ENCODE assay signal across 8 cellular contexts in the genomic region with DNA sequence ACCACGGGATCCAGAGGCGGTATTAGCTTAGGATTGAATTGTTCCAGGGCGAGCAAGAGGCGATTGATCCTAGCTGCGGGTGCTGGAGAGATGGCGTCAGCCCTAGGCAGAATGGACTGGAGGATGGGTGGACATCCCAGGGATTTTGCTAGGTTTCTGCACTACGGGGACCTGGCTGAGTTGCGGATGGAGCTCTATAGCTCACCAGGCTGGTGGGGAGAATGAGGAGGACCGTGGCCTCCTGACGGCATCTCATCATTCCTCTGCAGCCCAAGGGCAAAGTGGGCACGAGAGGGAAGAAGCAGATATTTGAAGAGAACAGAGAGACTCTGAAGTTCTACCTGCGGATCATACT. TPM values are rescaled to one million over a fixed set of nuclear protein-coding genes. Genes with fewer than 3 reads are reported as not detected.
DNase-seq lines count a peak whose midpoint lies in the region; ATAC-seq and TF ChIP-seq lines count a peak whose summit lies in the region.

No MANE protein-coding gene starts in this region.

- H3K27me3 ChIP-seq in DND-41 (ENCODE audit: insufficient read depth, low read length, poor library complexity) (no peaks in the 10 kb centered on the region), SJSA1 (replicated peaks) (no peaks in the 10 kb centered on the region), fibroblast of lung (ENCODE audit: control insufficient read depth, insufficient read depth, low read length) (no peaks in the 10 kb centered on the region)

- TF ChIP-seq CTCF in DND-41 (IDR thresholded peaks at IDR 0.05; ENCODE audit: borderline replicate concordance, extremely low read depth, low read length, poor library complexity, severe bottlenecking), result no peak
- no peak for TF ChIP-seq CTCF in fibroblast of lung (conservative IDR thresholded peaks at IDR 0.05 in 1 of 2, IDR thresholded peaks at IDR 0.05 in 1 of 2; ENCODE audit: low read depth in 1 of 2, low read length in 2 of 2)
- no peak for TF ChIP-seq CTCF in progenitor cell of endocrine pancreas (IDR thresholded peaks at IDR 0.05; ENCODE audit: unreplicated experiment)

- H3K4me2 ChIP-seq in DND-41 (ENCODE audit: insufficient read depth, low read length), result peak overlapping the region; percentile 98
- H3K4me2 ChIP-seq in fibroblast of lung (ENCODE audit: extremely low read depth, insufficient read depth, low read length), result peak overlapping the region; percentile 87

- peaks cover 28% of the 10 kb centered on the region for H3K79me2 ChIP-seq in DND-41 (ENCODE audit: insufficient read depth, low read length)
- peaks cover 24% of the 10 kb centered on the region for H3K79me2 ChIP-seq in fibroblast of lung (ENCODE audit: control insufficient read depth, insufficient read depth, low read length)

- peak overlapping the region; percentile 77 to 89 for H3K4me3 ChIP-seq in DND-41 (ENCODE audit: low read depth in 1 of 2, low read length in 2 of 2)
- H3K4me3 ChIP-seq in SJSA1, result peak overlapping the region; percentile 80
- peak overlapping the region; percentile 99 to 100 (median 99) for H3K4me3 ChIP-seq in fibroblast of lung (replicated peaks in 1 of 4; ENCODE audit: control extremely low read depth in 1 of 4, insufficient read depth in 1 of 4, low read depth in 3 of 4, low read length in 4 of 4)

- peaks cover 17% of the 10 kb centered on the region for H3K4me1 Mint-ChIP-seq in progenitor cell of endocrine pancreas (ENCODE audit: low read depth)

- peak overlapping the region; percentile 100 for H3K4me3 Mint-ChIP-seq in progenitor cell of endocrine pancreas (ENCODE audit: low read depth)

- H3K27ac Mint-ChIP-seq in progenitor cell of endocrine pancreas, result peak overlapping the region; percentile 95

- peaks cover 49% of the 10 kb centered on the region for H3K36me3 ChIP-seq in DND-41 (ENCODE audit: insufficient read depth, low read length)
- peaks cover 49% of the 10 kb centered on the region for H3K36me3 ChIP-seq in SJSA1
- peaks cover 31% of the 10 kb centered on the region for H3K36me3 ChIP-seq in fibroblast of lung (ENCODE audit: control insufficient read depth, insufficient read depth, low read length)

- H3K27ac ChIP-seq in DND-41 (ENCODE audit: low read length), result peak overlapping the region; percentile 81
- peak overlapping the region; percentile 46 for H3K27ac ChIP-seq in SJSA1
- H3K27ac ChIP-seq in fibroblast of lung (ENCODE audit: insufficient read depth, low read length), result peak overlapping the region; percentile 95

- peaks cover 5% of the 10 kb centered on the region for H3K36me3 Mint-ChIP-seq in progenitor cell of endocrine pancreas (ENCODE audit: insufficient read depth)

- H4K20me1 ChIP-seq in DND-41 (ENCODE audit: insufficient read depth, low read length), result peaks cover 22% of the 10 kb centered on the region; the same call in 1 of the 2 replicates
- H4K20me1 ChIP-seq in fibroblast of lung (ENCODE audit: control insufficient read depth, extremely low read depth, insufficient read depth, low read length), result no peaks in the 10 kb centered on the region

- no peaks in the 10 kb centered on the region for H3K27me3 Mint-ChIP-seq in progenitor cell of endocrine pancreas

- DNase-seq in DND-41 (no peak), SJSA1 (ENCODE audit: low read depth in 1 of 2, low spot score in 2 of 2) (no peak), fibroblast of lung (ENCODE audit: low read depth in 2 of 2) (no peak), progenitor cell of endocrine pancreas (ENCODE audit: low spot score, unreplicated experiment) (no peak), MV-4-11 (lab: John Stamatoyannopoulos, UW) (no peak), SIG-M5 (lab: John Stamatoyannopoulos, UW) (no peak)

- H3K4me1 ChIP-seq in DND-41 (ENCODE audit: insufficient read depth, low read length) (peaks cover 33% of the 10 kb centered on the region), SJSA1 (replicated peaks) (peaks cover 20% of the 10 kb centered on the region), fibroblast of lung (ENCODE audit: control insufficient read depth, extremely low read depth, insufficient read depth, low read length) (peaks cover 6% of the 10 kb centered on the region)

- H3K9me3 Mint-ChIP-seq in progenitor cell of endocrine pancreas (ENCODE audit: low read depth), result no peaks in the 10 kb centered on the region

- H2AFZ ChIP-seq in DND-41 (ENCODE audit: low read depth, low read length) (peak overlapping the region; percentile 93), fibroblast of lung (ENCODE audit: low read length) (no peak overlapping the region)

- no peaks in the 10 kb centered on the region for H3K9me3 ChIP-seq in DND-41 (ENCODE audit: insufficient read depth, low read length, severe bottlenecking)
- H3K9me3 ChIP-seq in SJSA1 (replicated peaks), result no peaks in the 10 kb centered on the region
- no peaks in the 10 kb centered on the region for H3K9me3 ChIP-seq in fibroblast of lung (ENCODE audit: control insufficient read depth, insufficient read depth, low read depth, low read length)

- H3K9ac ChIP-seq in DND-41 (ENCODE audit: low read depth, low read length) (peak overlapping the region; percentile 78), fibroblast of lung (ENCODE audit: insufficient read depth, low read length) (peak overlapping the region; percentile 92)

- no peak for ATAC-seq in DND-41 (ENCODE audit: insufficient read depth, low read depth)
- no peak for ATAC-seq in HG03565 (IDR thresholded peaks at IDR 0.05; ENCODE audit: unreplicated experiment)
- no peak for ATAC-seq in HG02763 (IDR thresholded peaks at IDR 0.05; ENCODE audit: unreplicated experiment)

RNA-seq across cellular contexts. Expression of a gene that starts 0.6 kb away (rescaled TPM):
- 38.7 and 38.9 TPM in 2 replicates for total RNA-seq in SJSA1 (2014; rRNA removed; shearing (Covaris generic))
- total RNA-seq in fibroblast of lung, result 25.7 and 26.3 TPM in 2 replicates
- 43.2 and 53.5 TPM in 2 replicates for polyA plus RNA-seq in fibroblast of lung
- polyA plus RNA-seq in fibroblast of lung (2012), result 39.8 and 49.8 TPM in 2 replicates
- polyA minus RNA-seq in fibroblast of lung (ENCODE audit: low replicate concordance), result 60.4 and 70.6 TPM in 2 replicates
- 33.4 and 36.3 TPM in 2 replicates for total RNA-seq in progenitor cell of endocrine pancreas

RNA-seq across cellular contexts. Expression of a gene that starts 19.7 kb away (rescaled TPM):
- 15.8 and 18.5 TPM in 2 replicates for total RNA-seq in SJSA1 (2014; rRNA removed; shearing (Covaris generic))
- total RNA-seq in fibroblast of lung (7.1 and 13.9 TPM in 2 replicates), progenitor cell of endocrine pancreas (28.2 and 30.2 TPM in 2 replicates)
- 25.8 and 32.7 TPM in 2 replicates for polyA plus RNA-seq in fibroblast of lung
- polyA plus RNA-seq in fibroblast of lung (2012), result 41.2 and 62.7 TPM in 2 replicates
- polyA minus RNA-seq in fibroblast of lung (ENCODE audit: low replicate concordance), result 52.9 and 83.9 TPM in 2 replicates

RNA-seq across cellular contexts. Expression of a gene that starts 21.2 kb away (rescaled TPM):
- total RNA-seq in SJSA1 (2014; rRNA removed; shearing (Covaris generic)), result 1.2 and 1.6 TPM in 2 replicates
- 1.0 and 2.3 TPM in 2 replicates for total RNA-seq in fibroblast of lung
- 1.9 and 2.0 TPM in 2 replicates for polyA plus RNA-seq in fibroblast of lung
- 1.9 and 2.0 TPM in 2 replicates for polyA plus RNA-seq in fibroblast of lung (2012)
- 0.16 and 3.9 TPM in 2 replicates for polyA minus RNA-seq in fibroblast of lung (ENCODE audit: low replicate concordance)
- 3.4 and 3.9 TPM in 2 replicates for total RNA-seq in progenitor cell of endocrine pancreas

RNA-seq across cellular contexts. Expression of a gene that starts 28.6 kb away (rescaled TPM):
- 0.72 and 1.1 TPM in 2 replicates for total RNA-seq in SJSA1 (2014; rRNA removed; shearing (Covaris generic))
- total RNA-seq in fibroblast of lung (0.26 and 0.33 TPM in 2 replicates), progenitor cell of endocrine pancreas (5.4 and 5.5 TPM in 2 replicates)
- 0.36 and 0.42 TPM in 2 replicates for polyA plus RNA-seq in fibroblast of lung
- polyA plus RNA-seq in fibroblast of lung (2012), result 0.37 and 0.52 TPM in 2 replicates
- polyA minus RNA-seq in fibroblast of lung (ENCODE audit: low replicate concordance), result 0.16 and 0.26 TPM in 2 replicates

RNA-seq across cellular contexts. Expression of a gene that starts 35.6 kb away (rescaled TPM):
- total RNA-seq in SJSA1 (2014; rRNA removed; shearing (Covaris generic)), result 77.0 and 93.8 TPM in 2 replicates
- 42.4 and 48.3 TPM in 2 replicates for total RNA-seq in fibroblast of lung
- 59.9 and 70.4 TPM in 2 replicates for polyA plus RNA-seq in fibroblast of lung
- polyA plus RNA-seq in fibroblast of lung (2012), result 37.3 and 52.9 TPM in 2 replicates
- polyA minus RNA-seq in fibroblast of lung (ENCODE audit: low replicate concordance), result 126 and 164 TPM in 2 replicates
- total RNA-seq in progenitor cell of endocrine pancreas, result 82.1 and 82.8 TPM in 2 replicates
